8 cellular contexts compared by ENCODE assay signal in the genomic region with DNA sequence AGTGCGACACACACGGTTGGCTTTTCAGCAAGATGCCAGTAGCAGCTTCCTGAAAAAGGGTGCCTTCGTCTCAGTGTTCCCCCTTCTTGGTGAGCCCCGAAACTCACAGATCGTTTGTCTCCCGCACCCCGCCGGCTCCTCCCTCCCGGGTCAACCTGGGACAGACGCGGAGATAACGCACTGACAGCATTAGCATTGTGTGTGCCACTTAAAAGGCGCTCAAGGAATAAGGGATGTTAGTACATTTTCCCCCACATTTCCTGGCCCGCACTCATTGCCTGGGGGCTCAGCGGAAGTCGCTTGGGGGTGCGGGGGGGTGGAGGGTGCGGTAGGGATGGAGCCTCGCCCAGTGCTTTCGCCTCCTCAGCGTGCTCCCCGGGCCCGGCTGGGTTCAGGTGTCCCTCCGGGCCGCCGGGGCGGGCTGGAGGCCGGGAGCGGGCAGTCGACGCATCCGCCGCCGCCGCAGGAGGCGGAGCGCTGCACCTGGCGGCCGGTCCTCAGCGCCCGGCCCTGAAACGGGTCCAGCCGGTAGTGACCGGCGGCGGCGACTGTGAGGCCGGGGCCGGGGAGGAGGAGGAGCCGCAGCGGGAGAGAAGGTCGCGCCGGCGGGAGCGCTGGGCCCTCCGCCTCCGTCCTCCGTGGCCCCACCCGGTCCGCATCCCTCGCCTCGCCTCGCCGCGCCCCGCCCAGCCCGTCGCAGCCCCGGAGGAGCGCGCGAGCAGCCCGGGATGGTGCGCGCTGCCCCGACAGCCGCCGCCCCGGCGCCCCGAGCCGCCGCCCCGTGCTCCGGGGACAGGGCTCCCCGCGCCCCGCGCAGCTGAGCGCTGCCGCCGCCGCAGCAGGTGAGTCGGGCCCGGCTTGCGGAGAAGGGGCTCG. TPM values are rescaled to one million over a fixed set of nuclear protein-coding genes. Genes with fewer than 3 reads are reported as not detected.
DNase-seq lines count a peak whose midpoint lies in the region; ATAC-seq and TF ChIP-seq lines count a peak whose summit lies in the region.

A gene (plus strand): TSS at position 694 of the 876 bp plus-strand sequence. CDS start 27,675 bp downstream, outside the sequence.

- BruUV-seq in Panc1 (replicated peaks; lab: Mats Ljungman, UMichigan) = no TSS peak

- no peaks in the 10 kb centered on the region for H3K9me3 Mint-ChIP-seq in activated T-helper 2 cell treated with anti-CD3 and anti-CD28 coated beads, Interferon-gamma antibody, Interleukin-2, Interleukin-4, amounts not matched to agents 10 μg/mL and 5 μg/mL and 100 μg/mL, durations not matched to agents 14 hours and 24 hours and 36 hours

- TF ChIP-seq POLR2A in gastroesophageal sphincter (IDR thresholded peaks at IDR 0.05) (peak; percentile 48 to 67), suprapubic skin (IDR thresholded peaks at IDR 0.05) (peak; percentile 6 to 55)

- H3K4me3 ChIP-seq in AG04449 (ENCODE audit: low read depth, low read length) = peak within 1 kb of the TSS; percentile 58
- peak within 1 kb of the TSS; percentile 54 to 56 for H3K4me3 ChIP-seq in Panc1 (ENCODE audit: low read depth in 2 of 2, low read length in 2 of 2)
- peak within 1 kb of the TSS; percentile 85 to 90 for H3K4me3 ChIP-seq in gastroesophageal sphincter
- H3K4me3 ChIP-seq in suprapubic skin = peak within 1 kb of the TSS; percentile 89

- H3K27ac Mint-ChIP-seq in activated T-helper 2 cell treated with anti-CD3 and anti-CD28 coated beads, Interferon-gamma antibody, Interleukin-2, Interleukin-4, amounts not matched to agents 10 μg/mL and 5 μg/mL and 100 μg/mL, durations not matched to agents 14 hours and 24 hours and 36 hours = peak within 1 kb of the TSS; percentile 91

- no peaks in the 10 kb centered on the region for H3K27me3 Mint-ChIP-seq in activated T-helper 2 cell treated with anti-CD3 and anti-CD28 coated beads, Interferon-gamma antibody, Interleukin-2, Interleukin-4, amounts not matched to agents 10 μg/mL and 5 μg/mL and 100 μg/mL, durations not matched to agents 14 hours and 24 hours and 36 hours (ENCODE audit: low read depth)

- peaks cover 30% of the 10 kb centered on the region for H3K4me1 Mint-ChIP-seq in activated T-helper 2 cell treated with anti-CD3 and anti-CD28 coated beads, Interferon-gamma antibody, Interleukin-2, Interleukin-4, amounts not matched to agents 10 μg/mL and 5 μg/mL and 100 μg/mL, durations not matched to agents 14 hours and 24 hours and 36 hours (ENCODE audit: low read depth)

- H3K36me3 Mint-ChIP-seq in activated T-helper 2 cell treated with anti-CD3 and anti-CD28 coated beads, Interferon-gamma antibody, Interleukin-2, Interleukin-4, amounts not matched to agents 10 μg/mL and 5 μg/mL and 100 μg/mL, durations not matched to agents 14 hours and 24 hours and 36 hours (ENCODE audit: low read depth) = peaks cover 5% of the 10 kb centered on the region

- H3K4me1 ChIP-seq in Panc1 (ENCODE audit: control insufficient read depth, insufficient read depth, low read length) (peaks cover 6% of the 10 kb centered on the region), gastroesophageal sphincter (peaks cover 0 to 47% (median 5%) of the 10 kb centered on the region in 3 donors), suprapubic skin (peaks cover 46% of the 10 kb centered on the region)

- DNase-seq in AG04449 (ENCODE audit: low read depth, low spot score) (no peak), Panc1 (ENCODE audit: low read depth, low spot score) (no peak), nucleus accumbens (lab: John Stamatoyannopoulos, UW) (peak in 41 of 56 donors; percentile 5 to 76 (median 59)), suprapubic skin (ENCODE audit: low spot score in 2 of 2) (peak in 1 of 2 donors; percentile 73)
- peak; percentile 52 for DNase-seq in activated T-helper 2 cell treated with anti-CD3 and anti-CD28 coated beads, Interferon-gamma antibody, Interleukin-2, Interleukin-4, amounts not matched to agents 10 μg/mL and 5 μg/mL and 100 μg/mL, durations not matched to agents 14 hours and 24 hours and 36 hours (ENCODE audit: low spot score)

- ATAC-seq in GM18870 (IDR thresholded peaks at IDR 0.05; ENCODE audit: unreplicated experiment) (peak; percentile 26), HG03135 (IDR thresholded peaks at IDR 0.05; ENCODE audit: unreplicated experiment) (peak; percentile 50), Panc1 (peak; percentile 89), gastroesophageal sphincter (peak; percentile 82)

- H3K36me3 ChIP-seq in Panc1 (ENCODE audit: control insufficient read depth, insufficient read depth, low read length) (no peaks in the 10 kb centered on the region), gastroesophageal sphincter (no peaks in the 10 kb centered on the region), suprapubic skin (no peaks in the 10 kb centered on the region)

- H3K27ac ChIP-seq in Panc1 (ENCODE audit: low read length) (peak within 1 kb of the TSS; percentile 51), gastroesophageal sphincter (peak within 1 kb of the TSS; percentile 64 to 92 (median 88)), suprapubic skin (peak within 1 kb of the TSS; percentile 96)

- POLR2A ChIA-PET in AG04449 (lab: Yijun Ruan, JAX) (no interaction called here), Panc1 (lab: Charles Lee) (no interaction called here)

- intact Hi-C loops in Panc1 (cut with micrococcal nuclease; ENCODE audit: unreplicated experiment) = no loop called here
- intact Hi-C loops in activated T-helper 2 cell treated with anti-CD3 and anti-CD28 coated beads, Interferon-gamma antibody, Interleukin-2, Interleukin-4, amounts not matched to agents 10 μg/mL and 5 μg/mL and 100 μg/mL, durations not matched to agents 14 hours and 24 hours and 36 hours (cut with micrococcal nuclease) = loop anchor here (1.0 to 10.0 kb wide), 7 partner anchors 63 to 623 kb away; a partner anchor contains a TSS

- WGBS in gastroesophageal sphincter (ENCODE audit: low coverage in 1 of 2), 2 donors = 16 to 30% methylated on average over 2 to 13 of the region's 98 CpGs
- 5% methylated on average over 23 of the region's 98 CpGs for WGBS in suprapubic skin

- peak within 1 kb of the TSS; percentile 86 for H3K4me3 Mint-ChIP-seq in activated T-helper 2 cell treated with anti-CD3 and anti-CD28 coated beads, Interferon-gamma antibody, Interleukin-2, Interleukin-4, amounts not matched to agents 10 μg/mL and 5 μg/mL and 100 μg/mL, durations not matched to agents 14 hours and 24 hours and 36 hours (ENCODE audit: low read depth)

- in situ Hi-C loops in Panc1 (cut with HindIII; ENCODE audit: low pct_unique_long_range_greater_than_20kb, low sequenced_read_pairs) = no loop called here

- TF ChIP-seq EP300 in gastroesophageal sphincter (IDR thresholded peaks at IDR 0.05) (no peak), suprapubic skin (IDR thresholded peaks at IDR 0.05) (no peak)

- CTCF ChIA-PET in AG04449 (lab: Yijun Ruan, JAX) (no interaction called here), Panc1 (lab: Charles Lee) (no interaction called here)

- H3K9me3 ChIP-seq in Panc1 (ENCODE audit: control insufficient read depth, insufficient read depth, low read depth, low read length) = no peaks in the 10 kb centered on the region
- no peaks in the 10 kb centered on the region for H3K9me3 ChIP-seq in gastroesophageal sphincter
- no peaks in the 10 kb centered on the region for H3K9me3 ChIP-seq in suprapubic skin

- TF ChIP-seq CTCF in AG04449 (IDR thresholded peaks at IDR 0.05; ENCODE audit: insufficient read depth, low read length, missing control alignments) (no peak), Panc1 (IDR thresholded peaks at IDR 0.05) (no peak), gastroesophageal sphincter (IDR thresholded peaks at IDR 0.05) (peak in 3 of 4 experiments; percentile 34 to 44 (median 39)), suprapubic skin (IDR thresholded peaks at IDR 0.05) (no peak)

- H3K27me3 ChIP-seq in Panc1 (ENCODE audit: control insufficient read depth, insufficient read depth, low read length) (peaks cover 13% of the 10 kb centered on the region), gastroesophageal sphincter (no peaks in the 10 kb centered on the region), suprapubic skin (no peaks in the 10 kb centered on the region)

RNA-seq across cellular contexts. Expression of the gene that starts here (rescaled TPM):
- 10.4 TPM for total RNA-seq in Panc1 (2021; ENCODE audit: unreplicated experiment)
- 11.9 TPM for polyA plus RNA-seq in Panc1 (2012; ENCODE audit: insufficient read length)
- 40.9 and 44.0 TPM in 2 replicates for total RNA-seq in activated T-helper 2 cell treated with anti-CD3 and anti-CD28 coated beads, Interferon-gamma antibody, Interleukin-2, Interleukin-4, amounts not matched to agents 10 μg/mL and 5 μg/mL and 100 μg/mL, durations not matched to agents 14 hours and 24 hours and 36 hours
- total RNA-seq in gastroesophageal sphincter = 100 to 1,000 TPM in 3 of 4 donors, 10 to 100 TPM in 1; 80.2 to 176 (median 143) TPM
- 100 to 1,000 TPM; 182 to 295 (median 199) TPM for total RNA-seq in suprapubic skin

Comparison
In these comparisons a context has a peak if more than half of its experiments do, and no peak if none do; other contexts are left out.
1. DNase-seq: peak in activated T-helper 2 cell treated with anti-CD3 and anti-CD28 coated beads, Interferon-gamma antibody, Interleukin-2, Interleukin-4, amounts not matched to agents 10 μg/mL and 5 μg/mL and 100 μg/mL, durations not matched to agents 14 hours and 24 hours and 36 hours (single experiment) and nucleus accumbens (41 of 56); none in AG04449 (single experiment) and Panc1 (single experiment).
2. CTCF ChIP-seq: peak in gastroesophageal sphincter (3 of 4); none in AG04449 (single experiment), Panc1 (single experiment) and suprapubic skin (0 of 2).
3. ATAC-seq: peak in every context shown above with its lines; median percentile 89 in Panc1; 82 in gastroesophageal sphincter; 50 in HG03135; 26 in GM18870.
4. Peak in every context shown above with its lines, with median percentiles within 50 percentile points of each other: H3K4me3 ChIP-seq and H3K27ac ChIP-seq.